ENCODE assay signal across 1 cellular context in genomic region chr2:65056215-65056989, GRCh38.
TF ChIP-seq lines count a peak whose summit lies in the region.

Gene CEP68 (plus strand): TSS chr2:65056416. CDS start chr2:65069445, 13,029 bp downstream.

TF ChIP-seq in HepG2, 621 proteins besides CTCF, POLR2A, EP300 and RAD21 (continued from another document and continues in another):
- TF ChIP-seq THAP9 (CRISPR knock-in tag; IDR thresholded peaks at IDR 0.05; ENCODE audit: borderline replicate concordance) (no peak; the same call in 1 of the 2 replicates), UBTF (CRISPR knock-in tag; IDR thresholded peaks at IDR 0.05) (peak; percentile 96), ZNF138 (CRISPR knock-in tag; IDR thresholded peaks at IDR 0.05; ENCODE audit: low read depth) (no peak; the same call in 1 of the 2 replicates), ZNF770 (CRISPR knock-in tag; IDR thresholded peaks at IDR 0.05) (peak; percentile 58), ZBTB40 (IDR thresholded peaks at IDR 0.05) (no peak), ZBTB40 (CRISPR knock-in tag; IDR thresholded peaks at IDR 0.05) (0 out of 2 replicates have a peak, but pooled peaks have one; percentile 48), TCF12 (IDR thresholded peaks at IDR 0.05) (no peak), TCF12 (CRISPR knock-in tag; IDR thresholded peaks at IDR 0.05) (peak; percentile 27), MTA1 (CRISPR knock-in tag; IDR thresholded peaks at IDR 0.05; ENCODE audit: borderline replicate concordance) (no peak), SP140L (CRISPR knock-in tag; IDR thresholded peaks at IDR 0.05; ENCODE audit: borderline replicate concordance) (no peak), SRSF1 (optimal IDR thresholded peaks at IDR 0.05; ENCODE audit: low read depth, low read length) (peak; percentile 84), AHDC1 (CRISPR knock-in tag; IDR thresholded peaks at IDR 0.05; ENCODE audit: borderline replicate concordance) (no peak), TCF7L2 (IDR thresholded peaks at IDR 0.05; ENCODE audit: low read depth, low read length) (no peak), ZNF382 (CRISPR knock-in tag; IDR thresholded peaks at IDR 0.05; ENCODE audit: borderline replicate concordance) (no peak), ZNF432 (CRISPR knock-in tag; IDR thresholded peaks at IDR 0.05; ENCODE audit: borderline replicate concordance) (no peak), ZNF180 (CRISPR knock-in tag; IDR thresholded peaks at IDR 0.05; ENCODE audit: borderline replicate concordance, low read depth) (peak; percentile 8; the same call in 1 of the 2 replicates), RCOR2 (CRISPR knock-in tag; IDR thresholded peaks at IDR 0.05) (no peak), SIX4 (CRISPR knock-in tag; IDR thresholded peaks at IDR 0.05) (peak; percentile 13; the same call in 1 of the 2 replicates), ZNF710 (CRISPR knock-in tag; IDR thresholded peaks at IDR 0.05; ENCODE audit: borderline replicate concordance) (no peak), DBP (CRISPR knock-in tag; IDR thresholded peaks at IDR 0.05; ENCODE audit: not compliant biosample characterization) (no peak), SRSF9 (IDR thresholded peaks at IDR 0.05; ENCODE audit: borderline replicate concordance, insufficient read depth, low read depth, low read length, poor library complexity, severe bottlenecking) (no peak), ZNF850 (CRISPR knock-in tag; conservative IDR thresholded peaks at IDR 0.05) (no peak)
